ENCODE assay signal across 18 cellular contexts in the genomic region with DNA sequence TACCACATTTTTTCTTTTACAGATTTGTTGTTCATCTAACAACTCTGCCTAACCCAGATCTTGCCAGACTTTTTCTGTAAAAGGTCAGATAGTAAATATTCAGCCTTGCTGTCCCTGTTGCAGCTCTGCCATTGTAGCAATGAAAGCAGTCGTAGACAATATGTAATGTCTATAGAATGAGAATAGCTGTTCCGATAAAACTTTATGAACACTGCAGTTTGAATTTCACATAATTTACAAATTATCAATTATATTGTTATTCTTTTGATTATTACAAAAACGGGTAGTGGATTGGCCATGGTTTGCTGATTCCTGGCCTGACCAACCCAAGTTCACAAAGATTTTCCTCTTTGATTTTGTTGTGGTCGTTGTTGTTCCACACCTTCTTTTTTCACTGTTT. TPM values are rescaled to one million over a fixed set of nuclear protein-coding genes. Genes with fewer than 3 reads are reported as not detected.
DNase-seq lines count a peak whose midpoint lies in the region; ATAC-seq and TF ChIP-seq lines count a peak whose summit lies in the region.
"Had no signal": no experiment of that assay in that cellular context is flagged by ENCODE, and none has a peak within 500 bp of the region (broad histone marks: within the 10 kb centered on the region; RNA-seq: fewer than 3 reads in every experiment).

No MANE protein-coding gene starts in this region.

- H3K36me3 Mint-ChIP-seq in activated CD8-positive, alpha-beta memory T cell treated with anti-CD3 and anti-CD28 coated beads, Interleukin-2, amount 10 ng/mL, durations not matched to agents 7 days and 5 days = peaks cover 26% of the 10 kb centered on the region
- H3K36me3 Mint-ChIP-seq in central memory CD8-positive, alpha-beta T cell (ENCODE audit: insufficient read depth) = peaks cover 11% of the 10 kb centered on the region
- peaks cover 11% of the 10 kb centered on the region for H3K36me3 Mint-ChIP-seq in neural crest cell (ENCODE audit: low read depth)

- no peaks in the 10 kb centered on the region for H3K9me3 Mint-ChIP-seq in activated CD8-positive, alpha-beta memory T cell treated with anti-CD3 and anti-CD28 coated beads, Interleukin-2, amount 10 ng/mL, durations not matched to agents 7 days and 5 days (ENCODE audit: low read depth)
- no peaks in the 10 kb centered on the region for H3K9me3 Mint-ChIP-seq in central memory CD8-positive, alpha-beta T cell
- no peaks in the 10 kb centered on the region for H3K9me3 Mint-ChIP-seq in neural crest cell

- DNase-seq in activated CD8-positive, alpha-beta memory T cell treated with anti-CD3 and anti-CD28 coated beads, Interleukin-2, amount 10 ng/mL, durations not matched to agents 7 days and 5 days = no peak
- DNase-seq in activated CD8-positive, alpha-beta memory T cell treated with anti-CD3 and anti-CD28 coated beads, Interleukin-2, amount 50 U/mL, for 4 hours = no peak
- no peak for DNase-seq in NB4 (ENCODE audit: low read depth)
- DNase-seq in central memory CD8-positive, alpha-beta T cell (ENCODE audit: low spot score in 2 of 2) = no peak
- no peak for DNase-seq in neural crest cell (ENCODE audit: low read depth, low spot score)
- DNase-seq in HPDE6-E6E7 (ENCODE audit: extremely low spot score) = no peak
- DNase-seq in SHP77 treated with DMSO at 0.1 percent for 48 hours (lab: John Stamatoyannopoulos, UW) = no peak
- DNase-seq: activated CD8-positive, alpha-beta memory T cell treated with anti-CD3 and anti-CD28 coated beads, Interleukin-2, amount 50 U/mL, for 48 hours; amniotic stem cell; Caco-2; gastrocnemius medialis; GOT3; left lung; NCI-H1092 treated with DMSO at 0.1 percent for 48 hours; NCI-H748 treated with DMSO at 0.1 percent for 48 hours; SK-N-SH; uterus had no signal

- no peak for ATAC-seq in activated CD8-positive, alpha-beta memory T cell treated with anti-CD3 and anti-CD28 coated beads, Interleukin-2, amount 10 ng/mL, durations not matched to agents 7 days and 5 days
- no peak for ATAC-seq in central memory CD8-positive, alpha-beta T cell (replicated peaks; ENCODE audit: extremely low read depth, poor library complexity, severe bottlenecking)
- no peak for ATAC-seq in GM18870 (IDR thresholded peaks at IDR 0.05; ENCODE audit: unreplicated experiment)
- ATAC-seq: gastrocnemius medialis, left lung had no signal

- H3K27ac Mint-ChIP-seq in activated CD8-positive, alpha-beta memory T cell treated with anti-CD3 and anti-CD28 coated beads, Interleukin-2, amount 10 ng/mL, durations not matched to agents 7 days and 5 days = peak overlapping the region; percentile 10
- H3K27ac Mint-ChIP-seq in central memory CD8-positive, alpha-beta T cell (ENCODE audit: low read depth) = peak overlapping the region; percentile 85
- H3K27ac Mint-ChIP-seq in neural crest cell (ENCODE audit: unreplicated experiment) = no peak overlapping the region

- H3K27me3 Mint-ChIP-seq in activated CD8-positive, alpha-beta memory T cell treated with anti-CD3 and anti-CD28 coated beads, Interleukin-2, amount 10 ng/mL, durations not matched to agents 7 days and 5 days = no peaks in the 10 kb centered on the region
- H3K27me3 Mint-ChIP-seq in central memory CD8-positive, alpha-beta T cell = no peaks in the 10 kb centered on the region
- H3K27me3 Mint-ChIP-seq in neural crest cell (ENCODE audit: low read depth) = peaks cover 4% of the 10 kb centered on the region

- H3K4me3 ChIP-seq in NB4 (ENCODE audit: low read depth, low read length) = peak overlapping the region; percentile 33
- H3K4me3 ChIP-seq: gastrocnemius medialis had no signal

- TF ChIP-seq CTCF in NB4 (IDR thresholded peaks at IDR 0.05; ENCODE audit: low read depth, low read length) (no peak), neural crest cell (conservative IDR thresholded peaks at IDR 0.05) (no peak)

- no peak for TF ChIP-seq POLR2A in NB4 (IDR thresholded peaks at IDR 0.05; ENCODE audit: extremely low read depth, insufficient read length)

- H3K4me1 Mint-ChIP-seq in activated CD8-positive, alpha-beta memory T cell treated with anti-CD3 and anti-CD28 coated beads, Interleukin-2, amount 10 ng/mL, durations not matched to agents 7 days and 5 days = peaks cover 43% of the 10 kb centered on the region
- peaks cover 48% of the 10 kb centered on the region for H3K4me1 Mint-ChIP-seq in central memory CD8-positive, alpha-beta T cell
- peaks cover 26% of the 10 kb centered on the region for H3K4me1 Mint-ChIP-seq in neural crest cell

- peak overlapping the region; percentile 98 for H3K4me3 Mint-ChIP-seq in activated CD8-positive, alpha-beta memory T cell treated with anti-CD3 and anti-CD28 coated beads, Interleukin-2, amount 10 ng/mL, durations not matched to agents 7 days and 5 days
- H3K4me3 Mint-ChIP-seq in central memory CD8-positive, alpha-beta T cell = peak overlapping the region; percentile 95
- H3K4me3 Mint-ChIP-seq in neural crest cell = peak overlapping the region; percentile 94

- CTCF ChIA-PET in activated CD8-positive, alpha-beta memory T cell treated with anti-CD3 and anti-CD28 coated beads, Interleukin-2, amount 10 ng/mL, durations not matched to agents 7 days and 5 days (lab: Charles Lee) = interaction anchor here (1.2 kb wide), 1 partner anchor 129 kb away, joined by 3 read pairs; no protein-coding TSS in a partner anchor

RNA-seq across cellular contexts. Expression of a gene that starts 2.9 kb away (rescaled TPM):
- total RNA-seq in activated CD8-positive, alpha-beta memory T cell treated with anti-CD3 and anti-CD28 coated beads, Interleukin-2, amount 10 ng/mL, durations not matched to agents 7 days and 5 days = 10 to 100 TPM; 29.4 to 42.8 TPM
- 28.5 and 33.1 TPM in 2 replicates for total RNA-seq in neural crest cell
